22 cellular contexts compared by ENCODE assay signal in the genomic region with DNA sequence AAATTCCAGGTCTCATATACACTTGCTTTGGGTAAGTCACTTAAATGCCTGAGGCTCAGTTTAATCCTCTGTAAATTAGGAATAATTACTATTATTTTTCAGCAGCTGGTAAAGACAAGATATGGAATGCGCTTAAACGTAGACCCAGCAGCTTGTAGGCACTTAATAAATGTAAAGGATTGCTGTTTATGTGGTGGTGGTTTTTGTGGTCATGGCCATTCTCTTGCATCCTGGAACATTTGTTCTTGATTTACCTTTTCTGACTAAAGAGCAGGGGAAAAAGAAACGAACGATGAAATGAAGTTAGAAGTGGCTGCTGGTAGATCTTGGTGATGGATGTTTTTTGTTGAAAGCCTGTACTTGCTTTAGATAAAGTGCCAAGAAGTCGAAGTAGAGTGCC.
"Had no signal": no experiment of that assay in that cellular context is flagged by ENCODE, and none has a peak within 500 bp of the region (broad histone marks: within the 10 kb centered on the region; RNA-seq: fewer than 3 reads in every experiment).

No MANE protein-coding gene starts in this region.

- H3K27ac ChIP-seq: brain microvascular endothelial cell, coronary artery, prostate gland, skin epidermis, testis had no signal

- H3K4me3 ChIP-seq: coronary artery, lung, prostate gland, skin epidermis, testis had no signal

- H3K4me1 ChIP-seq: prostate gland, testis had no signal

- H3K9me3 Mint-ChIP-seq: activated CD4-positive, alpha-beta memory T cell treated with anti-CD3 and anti-CD28 coated beads for 36 hours; activated naive CD8-positive, alpha-beta T cell treated with anti-CD3 and anti-CD28 coated beads for 36 hours; T-helper 2 cell treated with Interferon-gamma antibody and Interleukin-4, amounts not matched to agents 5 μg/mL and 100 μg/mL, for 36 hours; type B pancreatic cell; WTC11 had no signal

- H3K27me3 ChIP-seq: brain microvascular endothelial cell, testis had no signal

- FAIRE-seq: endometrium, TTC549 had no signal

- DNase-seq: activated CD4-positive, alpha-beta memory T cell treated with anti-CD3 and anti-CD28 coated beads for 36 hours; activated CD4-positive, alpha-beta T cell treated with anti-CD3 and anti-CD28 coated beads for 4 hours; activated CD8-positive, alpha-beta memory T cell treated with anti-CD3 and anti-CD28 coated beads, Interleukin-2, amount 10 ng/mL, durations not matched to agents 7 days and 5 days; activated naive CD4-positive, alpha-beta T cell; activated naive CD8-positive, alpha-beta T cell treated with anti-CD3 and anti-CD28 coated beads for 36 hours; amygdala; brain microvascular endothelial cell; central memory CD4-positive, alpha-beta T cell; erythroblast; islet precursor cell; right cardiac atrium; stimulated activated naive CD8-positive, alpha-beta T cell treated with anti-CD3 and anti-CD28 coated beads, Interleukin-15, Interleukin-2, amounts not matched to agents 100 U/mL and 50 U/mL, for 24 hours; testis had no signal

- H3K4me3 Mint-ChIP-seq: activated CD4-positive, alpha-beta memory T cell treated with anti-CD3 and anti-CD28 coated beads for 36 hours; activated CD8-positive, alpha-beta memory T cell treated with anti-CD3 and anti-CD28 coated beads, Interleukin-2, amount 10 ng/mL, durations not matched to agents 7 days and 5 days; activated naive CD8-positive, alpha-beta T cell treated with anti-CD3 and anti-CD28 coated beads for 36 hours; T-helper 2 cell treated with Interferon-gamma antibody and Interleukin-4, amounts not matched to agents 5 μg/mL and 100 μg/mL, for 36 hours; type B pancreatic cell; WTC11 had no signal

- H3K36me3 Mint-ChIP-seq: activated CD4-positive, alpha-beta memory T cell treated with anti-CD3 and anti-CD28 coated beads for 36 hours; activated CD8-positive, alpha-beta memory T cell treated with anti-CD3 and anti-CD28 coated beads, Interleukin-2, amount 10 ng/mL, durations not matched to agents 7 days and 5 days; activated naive CD8-positive, alpha-beta T cell treated with anti-CD3 and anti-CD28 coated beads for 36 hours; type B pancreatic cell; WTC11 had no signal

- H3K36me3 ChIP-seq: brain microvascular endothelial cell, prostate gland had no signal

- H3K9me3 ChIP-seq: prostate gland, testis had no signal

- H3K27ac Mint-ChIP-seq: activated CD4-positive, alpha-beta memory T cell treated with anti-CD3 and anti-CD28 coated beads for 36 hours; activated CD8-positive, alpha-beta memory T cell treated with anti-CD3 and anti-CD28 coated beads, Interleukin-2, amount 10 ng/mL, durations not matched to agents 7 days and 5 days; activated naive CD8-positive, alpha-beta T cell treated with anti-CD3 and anti-CD28 coated beads for 36 hours; T-helper 2 cell treated with Interferon-gamma antibody and Interleukin-4, amounts not matched to agents 5 μg/mL and 100 μg/mL, for 36 hours; type B pancreatic cell; WTC11 had no signal
